ENCODE assay signal across 1 cellular context in the genomic region with DNA sequence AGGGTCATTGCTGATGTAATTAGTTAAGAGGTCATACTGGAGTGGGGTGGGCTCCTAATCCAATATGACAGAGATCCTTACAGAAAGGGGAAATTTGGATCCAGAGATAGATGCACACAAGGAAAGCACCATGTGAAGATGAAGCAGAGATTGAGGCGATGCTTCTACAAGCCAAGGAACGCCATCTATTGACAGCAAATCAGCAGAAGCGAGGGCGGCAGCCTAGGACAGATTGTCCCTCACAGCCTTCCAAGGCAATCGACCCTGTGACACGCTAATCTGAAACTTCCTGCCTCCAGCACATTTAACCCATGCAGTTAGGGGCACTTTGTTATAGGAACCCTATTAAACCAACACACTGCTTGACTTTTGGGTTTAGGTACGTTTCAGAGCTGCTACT.
TF ChIP-seq lines count a peak whose summit lies in the region.

No MANE protein-coding gene starts in this region.

TF ChIP-seq in SK-N-SH treated with all-trans-retinoic acid at 6 μM for 48 hours, 23 proteins besides CTCF, POLR2A, EP300 and RAD21 (continued from another document):
- TF ChIP-seq ARNTL (CRISPR knock-in tag; IDR thresholded peaks at IDR 0.05; ENCODE audit: borderline replicate concordance, low read depth) (no peak), BACH2 (CRISPR knock-in tag; IDR thresholded peaks at IDR 0.05; ENCODE audit: borderline replicate concordance) (no peak), TOX (CRISPR knock-in tag; IDR thresholded peaks at IDR 0.05; ENCODE audit: borderline replicate concordance) (no peak), ZFP30 (CRISPR knock-in tag; IDR thresholded peaks at IDR 0.05) (no peak), OSR1 (CRISPR knock-in tag; IDR thresholded peaks at IDR 0.05) (no peak), ZFP3 (CRISPR knock-in tag; IDR thresholded peaks at IDR 0.05) (no peak), ISL1 (CRISPR knock-in tag; IDR thresholded peaks at IDR 0.05) (no peak)
TF ChIP-seq in SK-N-SH treated with all-trans-retinoic acid at 6 μM for 48 hours: peak in this region for 0.
